ENCODE assay signal across 8 cellular contexts in the genomic region with DNA sequence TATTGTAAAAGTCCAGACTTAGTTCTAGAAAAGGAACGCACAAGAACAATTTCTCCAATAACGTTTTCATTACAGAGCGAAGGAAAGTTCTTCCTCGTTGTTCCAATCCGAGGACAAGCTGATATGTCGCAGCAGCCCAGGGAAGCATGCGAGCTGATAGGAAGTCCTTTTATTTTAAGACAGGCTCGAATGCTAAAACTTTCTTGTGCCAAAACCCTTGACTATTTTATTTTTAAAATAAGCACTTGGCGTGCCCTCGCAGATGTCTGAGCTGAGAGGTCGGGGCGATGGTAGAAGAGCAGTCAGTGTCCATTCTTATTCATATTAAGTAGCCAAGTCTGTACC. TPM values are rescaled to one million over a fixed set of nuclear protein-coding genes. Genes with fewer than 3 reads are reported as not detected.
A peak's percentile ranks its signal among the peaks of the same experiment; 100 is the strongest.
DNase-seq lines count a peak whose midpoint lies in the region; ATAC-seq, FAIRE-seq and TF ChIP-seq lines count a peak whose summit lies in the region.

No MANE protein-coding gene starts in this region.

- H3K4me1 Mint-ChIP-seq in Caco-2 (ENCODE audit: low read depth, unreplicated experiment): peaks cover 10% of the 10 kb centered on the region

- TF ChIP-seq CTCF in Caco-2 (IDR thresholded peaks at IDR 0.05; ENCODE audit: insufficient read depth in 1 of 2, low read depth in 1 of 2, low read length in 1 of 2, severe bottlenecking in 1 of 2, unreplicated experiment in 1 of 2) (no peak), fibroblast of mammary gland (conservative IDR thresholded peaks at IDR 0.05; ENCODE audit: control insufficient read depth, insufficient read depth, low read depth, low read length) (no peak), omental fat pad (IDR thresholded peaks at IDR 0.05) (no peak)

- H3K36me3 ChIP-seq in Caco-2 (ENCODE audit: control insufficient read depth, insufficient read depth, low read length): no peaks in the 10 kb centered on the region

- H3K27me3 Mint-ChIP-seq in Caco-2 (ENCODE audit: insufficient read depth, unreplicated experiment): peaks cover 6% of the 10 kb centered on the region

- POLR2A ChIA-PET in Caco-2 (lab: Charles Lee): interaction anchor here (1.0 kb wide), 1 partner anchor 687 kb away, joined by 4 read pairs; no protein-coding TSS in a partner anchor

- H3K4me1 ChIP-seq in Caco-2: peaks cover 6% of the 10 kb centered on the region; the same call in 1 of the 2 replicates

- FAIRE-seq in HTR-8/SVneo (lab: Jason Lieb, UNC): no peak

- intact Hi-C loops in Caco-2 (cut with micrococcal nuclease; ENCODE audit: unreplicated experiment): loop anchor here (10.0 kb wide), 1 partner anchor 46 kb away; no protein-coding TSS in a partner anchor

- ATAC-seq in omental fat pad (ENCODE audit: low FRiP score): peak; percentile 6

- H3K36me3 Mint-ChIP-seq in Caco-2 (ENCODE audit: insufficient read depth, unreplicated experiment): no peaks in the 10 kb centered on the region

- BruUV-seq in Caco-2 (replicated peaks; lab: Mats Ljungman, UMichigan): no TSS peak

- H3K4me3 ChIP-seq in Caco-2 (ENCODE audit: low read depth, low read length): peak overlapping the region; percentile 60
- peak overlapping the region; percentile 88 for H3K4me3 ChIP-seq in fibroblast of mammary gland (ENCODE audit: control insufficient read depth, low read depth, low read length)

- CTCF ChIA-PET in Caco-2 (lab: Charles Lee): no interaction called here

- H3K9me3 ChIP-seq in Caco-2: 0 out of 2 replicates have a peak, but pooled peaks cover 3% of the 10 kb centered on the region

- no peaks in the 10 kb centered on the region for H3K9me3 Mint-ChIP-seq in Caco-2 (ENCODE audit: unreplicated experiment)

- H3K4me3 Mint-ChIP-seq in Caco-2 (ENCODE audit: unreplicated experiment): peak overlapping the region; percentile 81

- no peak for DNase-seq in Caco-2
- DNase-seq in RKO (ENCODE audit: low spot score): peak; percentile 3
- no peak for DNase-seq in fibroblast of mammary gland (ENCODE audit: low read depth)
- DNase-seq in omental fat pad (ENCODE audit: low spot score): no peak
- no peak for DNase-seq in DMS79 (lab: John Stamatoyannopoulos, UW)
- no peak for DNase-seq in ecto neural progenitor cell (ENCODE audit: low spot score)
- no peak for DNase-seq in GF-D8 (lab: John Stamatoyannopoulos, UW)
- DNase-seq in HTR-8/SVneo (ENCODE audit: insufficient read length, low spot score): no peak

- no peaks in the 10 kb centered on the region; the same call in none of the 2 replicates for H3K27me3 ChIP-seq in Caco-2 (replicated peaks; ENCODE audit: control insufficient read depth, insufficient read depth, low read length)

- no peak overlapping the region for H3K27ac Mint-ChIP-seq in Caco-2 (ENCODE audit: unreplicated experiment)

RNA-seq across cellular contexts. Expression of a gene that starts 0.4 kb away (rescaled TPM):
- total RNA-seq in Caco-2 (2022): 3.9 and 4.3 TPM in 2 replicates
- total RNA-seq in omental fat pad: 10 to 100 TPM; 13.7 to 39.0 (median 27.4) TPM
